Comparison of ENCODE assay signal across 20 cellular contexts in genomic region chr17:69573396-69573795, GRCh38.
DNase-seq lines count a peak whose midpoint lies in the region; ATAC-seq and TF ChIP-seq lines count a peak whose summit lies in the region.
"Had no signal": no experiment of that assay in that cellular context is flagged by ENCODE, and none has a peak within 500 bp of the region (broad histone marks: within the 10 kb centered on the region; RNA-seq: fewer than 3 reads in every experiment).

No MANE protein-coding gene starts in this region.

- POLR2A ChIA-PET in OCI-LY7 (lab: Charles Lee), result interaction anchor here (8.3 kb wide), 1 partner anchor 10 kb away, joined by 67 read pairs; no protein-coding TSS in a partner anchor

- BruUV-seq in OCI-LY7 (replicated peaks; lab: Mats Ljungman, UMichigan), result no TSS peak

- H3K9me2 ChIP-seq in DOHH2 (replicated peaks; ENCODE audit: control insufficient read depth, low read length) (no peaks in the 10 kb centered on the region), OCI-LY7 (ENCODE audit: insufficient read depth, low read length) (no peaks in the 10 kb centered on the region)

- H3K27me3 ChIP-seq in DOHH2 (ENCODE audit: control insufficient read depth, low read length), result no peaks in the 10 kb centered on the region
- H3K27me3 ChIP-seq in subcutaneous abdominal adipose tissue (ENCODE audit: control insufficient read depth in 5 of 5, insufficient read depth in 4 of 5, low read length in 5 of 5), result no peaks in the 10 kb centered on the region

- H3K36me3 ChIP-seq in DOHH2 (ENCODE audit: control insufficient read depth, low read length), result no peaks in the 10 kb centered on the region; the same call in 1 of the 2 replicates
- no peaks in the 10 kb centered on the region for H3K36me3 ChIP-seq in OCI-LY7 (ENCODE audit: insufficient read depth, low read length)
- no peaks in the 10 kb centered on the region for H3K36me3 ChIP-seq in subcutaneous abdominal adipose tissue (ENCODE audit: control insufficient read depth in 5 of 5, insufficient read depth in 5 of 5, low read length in 5 of 5)

- intact Hi-C loops in OCI-LY7 (cut with micrococcal nuclease; ENCODE audit: unreplicated experiment), result no loop called here

- TF ChIP-seq CTCF in DOHH2 (IDR thresholded peaks at IDR 0.05; ENCODE audit: low read depth, low read length, poor library complexity, severe bottlenecking) (no peak), OCI-LY7 (conservative IDR thresholded peaks at IDR 0.05; ENCODE audit: low read length) (no peak), fibroblast of villous mesenchyme (IDR thresholded peaks at IDR 0.05; ENCODE audit: insufficient read depth, low read depth, low read length) (no peak)

- H3K79me2 ChIP-seq in DOHH2 (ENCODE audit: control insufficient read depth, low read length) (no peaks in the 10 kb centered on the region), OCI-LY7 (ENCODE audit: insufficient read depth, low read depth, low read length) (no peaks in the 10 kb centered on the region)

- ATAC-seq in HG02884 (IDR thresholded peaks at IDR 0.05; ENCODE audit: unreplicated experiment), result no peak
- ATAC-seq: HepG2 had no signal

- peaks cover 40% of the 10 kb centered on the region for H3F3A ChIP-seq in DOHH2 (ENCODE audit: control insufficient read depth, insufficient read depth)

- H3K9ac ChIP-seq in subcutaneous abdominal adipose tissue (ENCODE audit: low read length in 5 of 5), result no peak overlapping the region

- CTCF ChIA-PET in OCI-LY7 (lab: Charles Lee; ENCODE audit: unreplicated experiment), result interaction anchor here (1.0 kb wide), 1 partner anchor 33 kb away, joined by 4 read pairs; no protein-coding TSS in a partner anchor

- peak overlapping the region; percentile 80; the same call in 1 of the 2 replicates for H2AFZ ChIP-seq in OCI-LY7 (ENCODE audit: low read length)

- DNase-seq in OCI-LY7 (ENCODE audit: low spot score), result no peak
- peak; percentile 36 for DNase-seq in fibroblast of villous mesenchyme (ENCODE audit: low read depth)
- no peak for DNase-seq in superior temporal gyrus (ENCODE audit: extremely low spot score)
- no peak for DNase-seq in NCI-H2029 (lab: John Stamatoyannopoulos, UW)
- DNase-seq in DMS53 treated with DMSO at 0.1 percent for 48 hours (lab: John Stamatoyannopoulos, UW; ENCODE audit: unreplicated experiment), result no peak
- DNase-seq: Caco-2; CD4-positive, alpha-beta memory T cell; GDM1; KG1; NCI-H1092; NCI-H1436 treated with DMSO at 0.1 percent for 48 hours; NCI-H2029 treated with DMSO at 0.1 percent for 48 hours; NCI-H345; NCI-H524 treated with DMSO at 0.1 percent for 48 hours; Right ventricle myocardium superior; SW 1271 had no signal

- peaks cover 99% of the 10 kb centered on the region for H3K4me1 ChIP-seq in DOHH2 (ENCODE audit: control insufficient read depth, low read length)
- H3K4me1 ChIP-seq in OCI-LY7 (ENCODE audit: insufficient read depth, low read length, poor library complexity, severe bottlenecking), result peaks cover 94% of the 10 kb centered on the region
- H3K4me1 ChIP-seq in subcutaneous abdominal adipose tissue (ENCODE audit: control insufficient read depth in 5 of 5, insufficient read depth in 5 of 5, low read length in 5 of 5), result peaks cover 2 to 30% (median 27%) of the 10 kb centered on the region in 5 donors
- H3K4me1 ChIP-seq: Caco-2 had no signal

- H4K20me1 ChIP-seq in DOHH2 (ENCODE audit: control insufficient read depth, insufficient read depth, low read depth, low read length) (no peaks in the 10 kb centered on the region), OCI-LY7 (ENCODE audit: insufficient read depth, low read length) (no peaks in the 10 kb centered on the region)

- peak overlapping the region; percentile 76 for H3K4me2 ChIP-seq in DOHH2 (ENCODE audit: low read length)
- H3K4me2 ChIP-seq in OCI-LY7 (ENCODE audit: low read length), result peak overlapping the region; percentile 32; the same call in 1 of the 2 replicates

- H3K9me3 ChIP-seq in DOHH2 (ENCODE audit: control insufficient read depth, insufficient read depth, low read length) (no peaks in the 10 kb centered on the region), OCI-LY7 (ENCODE audit: low read length) (no peaks in the 10 kb centered on the region), subcutaneous abdominal adipose tissue (ENCODE audit: control insufficient read depth in 5 of 5, low read length in 5 of 5) (no peaks in the 10 kb centered on the region)
- H3K9me3 ChIP-seq: Caco-2 had no signal

- H3K27ac ChIP-seq in DOHH2 (ENCODE audit: low read depth, low read length) (peak overlapping the region; percentile 97), OCI-LY7 (ENCODE audit: low read depth, low read length, poor library complexity, severe bottlenecking) (peak overlapping the region; percentile 13), subcutaneous abdominal adipose tissue (ENCODE audit: low read depth, low read length) (peak overlapping the region; percentile 81)

- H3K4me3 ChIP-seq in DOHH2 (ENCODE audit: low read length), result peak overlapping the region; percentile 3
- H3K4me3 ChIP-seq in OCI-LY7 (ENCODE audit: low read depth, low read length, poor library complexity, severe bottlenecking), result no peak overlapping the region
- H3K4me3 ChIP-seq in fibroblast of villous mesenchyme (ENCODE audit: low read depth, low read length), result no peak overlapping the region
- no peak overlapping the region for H3K4me3 ChIP-seq in subcutaneous abdominal adipose tissue (ENCODE audit: low read depth in 1 of 5, low read length in 5 of 5)

Comparison
In these comparisons a context has a peak if more than half of its experiments do, and no peak if none do; other contexts are left out.
1. H3K27ac ChIP-seq: peak in every context shown above with its lines; median percentile 97 in DOHH2; 81 in subcutaneous abdominal adipose tissue; 13 in OCI-LY7.